Comparison of ENCODE assay signal across 15 cellular contexts in genomic region chr4:86338989-86339388, GRCh38. TPM values are rescaled to one million over a fixed set of nuclear protein-coding genes. Genes with fewer than 3 reads are reported as not detected.
DNase-seq lines count a peak whose midpoint lies in the region; ATAC-seq, FAIRE-seq and TF ChIP-seq lines count a peak whose summit lies in the region.
"Had no signal": no experiment of that assay in that cellular context is flagged by ENCODE, and none has a peak within 500 bp of the region (broad histone marks: within the 10 kb centered on the region; RNA-seq: fewer than 3 reads in every experiment).

No MANE protein-coding gene starts in this region.

- H3K27ac ChIP-seq in A549, result peak overlapping the region; percentile 40 to 71; a peak in 3 of 6 replicates
- H3K27ac ChIP-seq: testis had no signal

- 6% methylated on average over 2 of the region's 2 CpGs for WGBS in A549 (ENCODE audit: missing lambda C conversion rate)

- H3K4me3 ChIP-seq in A549 (no peak overlapping the region), cardiac fibroblast (replicated peaks in 1 of 2; ENCODE audit: low read depth in 2 of 2, low read length in 2 of 2) (no peak overlapping the region)
- H3K4me3 ChIP-seq: testis had no signal

- TF ChIP-seq CTCF in A549 (IDR thresholded peaks at IDR 0.05), result no peak
- no peak for TF ChIP-seq CTCF in cardiac fibroblast (IDR thresholded peaks at IDR 0.05; ENCODE audit: low read depth, low read length)

- ATAC-seq in A549, result peak; percentile 93 to 95

- FAIRE-seq in A549 (lab: Jason Lieb, UNC), result no peak
- FAIRE-seq: GM12891, HTR-8/SVneo, TTC549 had no signal

- CTCF ChIA-PET in A549 (lab: Yijun Ruan, JAX), result no interaction called here

- H3K4me1 ChIP-seq in A549, result peaks cover 14% of the 10 kb centered on the region
- H3K4me1 ChIP-seq: BE2C, testis had no signal

- peak overlapping the region; percentile 62 for H3K4me2 ChIP-seq in A549

- POLR2A ChIA-PET in A549 (lab: Yijun Ruan, JAX), result no interaction called here

- TF ChIP-seq RAD21 in A549 (conservative IDR thresholded peaks at IDR 0.05 in 1 of 2, IDR thresholded peaks at IDR 0.05 in 1 of 2), result no peak

- H3K9me3 ChIP-seq in A549, result no peaks in the 10 kb centered on the region
- H3K9me3 ChIP-seq: BE2C, testis had no signal

- no peak for TF ChIP-seq EP300 in A549 (IDR thresholded peaks at IDR 0.05)

- no peak for TF ChIP-seq POLR2A in A549 (IDR thresholded peaks at IDR 0.05; ENCODE audit: low read length)

- DNase-seq in A549 (ENCODE audit: low read depth in 1 of 2, low spot score in 1 of 2), result peak; percentile 1 to 65
- peak; percentile 84 for DNase-seq in HS-27A (ENCODE audit: low read depth)
- peak; percentile 78 to 96 for DNase-seq in cardiac fibroblast (ENCODE audit: low read depth in 2 of 2)
- peak; percentile 93 for DNase-seq in kidney tubule cell (ENCODE audit: low spot score)
- no peak for DNase-seq in RPMI8226
- DNase-seq in activated naive CD4-positive, alpha-beta T cell treated with anti-CD3 and anti-CD28 coated beads, Interleukin-2, amount 50 U/mL, for 16 hours, result no peak
- no peak for DNase-seq in KG1 (lab: John Stamatoyannopoulos, UW)
- no peak for DNase-seq in COR-L47 (lab: John Stamatoyannopoulos, UW)
- DNase-seq: BE2C, midbrain, NCI-H2227 treated with DMSO at 0.1 percent for 48 hours, testis had no signal

TF ChIP-seq in A549, 52 proteins besides CTCF, POLR2A, EP300 and RAD21:
- TF ChIP-seq SREBF2 (IDR thresholded peaks at IDR 0.05) (no peak), FOSL2 (IDR thresholded peaks at IDR 0.05) (no peak; the same call in 1 of the 2 replicates), FOSL2 (CRISPR knock-in tag; IDR thresholded peaks at IDR 0.05) (peak; percentile 65)

RNA-seq across cellular contexts. Expression of gene MAPK10, which starts 20.9 kb away (rescaled TPM):
- polyA plus RNA-seq in A549 (2011; rRNA removed) (3.1 and 3.4 TPM in 2 replicates), A549 (2017; fragmentation: RNase III; extraction: RNeasy Plus Mini Kit Qiagen cat#74134 plus additional on column Dnase treatment) (0.64 to 1.4 TPM (median 1.1 TPM) in 3 replicates)
- 0.08 and 0.19 TPM in 2 replicates for polyA plus RNA-seq in A549 (2012; cell fraction: cytosol; rRNA removed)
- polyA plus RNA-seq in A549 (2012; cell fraction: nucleus; rRNA removed), result 0.74 and 1.3 TPM in 2 replicates
- polyA minus RNA-seq in A549 (2011; rRNA and poly(A)+ RNA removed), result 6.3 and 9.2 TPM in 2 replicates

Comparison
In these comparisons a context has a peak if more than half of its experiments do, and no peak if none do; other contexts are left out.
1. DNase-seq: peak in A549 (2 of 2), HS-27A (single experiment), cardiac fibroblast (2 of 2) and kidney tubule cell (single experiment); none in RPMI8226 (single experiment), activated naive CD4-positive, alpha-beta T cell treated with anti-CD3 and anti-CD28 coated beads, Interleukin-2, amount 50 U/mL, for 16 hours (single experiment), KG1 (single experiment) and COR-L47 (single experiment).